Comparison of ENCODE assay signal across 1 cellular context in genomic region chr10:44300666-44301649, GRCh38.
A peak's percentile ranks its signal among the peaks of the same experiment; 100 is the strongest.
TF ChIP-seq lines count a peak whose summit lies in the region.

No MANE protein-coding gene starts in this region.

TF ChIP-seq in GM12878, 131 proteins besides CTCF, POLR2A, EP300 and RAD21 (continued from another document and continues in another):
- TF ChIP-seq, protein P1, sequence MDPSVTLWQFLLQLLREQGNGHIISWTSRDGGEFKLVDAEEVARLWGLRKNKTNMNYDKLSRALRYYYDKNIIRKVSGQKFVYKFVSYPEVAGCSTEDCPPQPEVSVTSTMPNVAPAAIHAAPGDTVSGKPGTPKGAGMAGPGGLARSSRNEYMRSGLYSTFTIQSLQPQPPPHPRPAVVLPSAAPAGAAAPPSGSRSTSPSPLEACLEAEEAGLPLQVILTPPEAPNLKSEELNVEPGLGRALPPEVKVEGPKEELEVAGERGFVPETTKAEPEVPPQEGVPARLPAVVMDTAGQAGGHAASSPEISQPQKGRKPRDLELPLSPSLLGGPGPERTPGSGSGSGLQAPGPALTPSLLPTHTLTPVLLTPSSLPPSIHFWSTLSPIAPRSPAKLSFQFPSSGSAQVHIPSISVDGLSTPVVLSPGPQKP (IDR thresholded peaks at IDR 0.05; ENCODE audit: low read depth, low read length): no peak
- TF ChIP-seq SRF (IDR thresholded peaks at IDR 0.05; ENCODE audit: low read depth in 2 of 2, low read length in 2 of 2): 0 out of 4 replicates have a peak, but pooled peaks of 1 of the 2 experiments have one; percentile 53
- TF ChIP-seq, protein P2, sequence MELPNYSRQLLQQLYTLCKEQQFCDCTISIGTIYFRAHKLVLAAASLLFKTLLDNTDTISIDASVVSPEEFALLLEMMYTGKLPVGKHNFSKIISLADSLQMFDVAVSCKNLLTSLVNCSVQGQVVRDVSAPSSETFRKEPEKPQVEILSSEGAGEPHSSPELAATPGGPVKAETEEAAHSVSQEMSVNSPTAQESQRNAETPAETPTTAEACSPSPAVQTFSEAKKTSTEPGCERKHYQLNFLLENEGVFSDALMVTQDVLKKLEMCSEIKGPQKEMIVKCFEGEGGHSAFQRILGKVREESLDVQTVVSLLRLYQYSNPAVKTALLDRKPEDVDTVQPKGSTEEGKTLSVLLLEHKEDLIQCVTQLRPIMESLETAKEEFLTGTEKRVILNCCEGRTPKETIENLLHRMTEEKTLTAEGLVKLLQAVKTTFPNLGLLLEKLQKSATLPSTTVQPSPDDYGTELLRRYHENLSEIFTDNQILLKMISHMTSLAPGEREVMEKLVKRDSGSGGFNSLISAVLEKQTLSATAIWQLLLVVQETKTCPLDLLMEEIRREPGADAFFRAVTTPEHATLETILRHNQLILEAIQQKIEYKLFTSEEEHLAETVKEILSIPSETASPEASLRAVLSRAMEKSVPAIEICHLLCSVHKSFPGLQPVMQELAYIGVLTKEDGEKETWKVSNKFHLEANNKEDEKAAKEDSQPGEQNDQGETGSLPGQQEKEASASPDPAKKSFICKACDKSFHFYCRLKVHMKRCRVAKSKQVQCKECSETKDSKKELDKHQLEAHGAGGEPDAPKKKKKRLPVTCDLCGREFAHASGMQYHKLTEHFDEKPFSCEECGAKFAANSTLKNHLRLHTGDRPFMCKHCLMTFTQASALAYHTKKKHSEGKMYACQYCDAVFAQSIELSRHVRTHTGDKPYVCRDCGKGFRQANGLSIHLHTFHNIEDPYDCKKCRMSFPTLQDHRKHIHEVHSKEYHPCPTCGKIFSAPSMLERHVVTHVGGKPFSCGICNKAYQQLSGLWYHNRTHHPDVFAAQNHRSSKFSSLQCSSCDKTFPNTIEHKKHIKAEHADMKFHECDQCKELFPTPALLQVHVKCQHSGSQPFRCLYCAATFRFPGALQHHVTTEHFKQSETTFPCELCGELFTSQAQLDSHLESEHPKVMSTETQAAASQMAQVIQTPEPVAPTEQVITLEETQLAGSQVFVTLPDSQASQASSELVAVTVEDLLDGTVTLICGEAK (IDR thresholded peaks at IDR 0.05; ENCODE audit: borderline replicate concordance): no peak
- TF ChIP-seq SUZ12 (IDR thresholded peaks at IDR 0.05; ENCODE audit: unreplicated experiment): no peak
- TF ChIP-seq BRCA1 (IDR thresholded peaks at IDR 0.05; ENCODE audit: low read depth, low read length): no peak
- TF ChIP-seq, protein P3, sequence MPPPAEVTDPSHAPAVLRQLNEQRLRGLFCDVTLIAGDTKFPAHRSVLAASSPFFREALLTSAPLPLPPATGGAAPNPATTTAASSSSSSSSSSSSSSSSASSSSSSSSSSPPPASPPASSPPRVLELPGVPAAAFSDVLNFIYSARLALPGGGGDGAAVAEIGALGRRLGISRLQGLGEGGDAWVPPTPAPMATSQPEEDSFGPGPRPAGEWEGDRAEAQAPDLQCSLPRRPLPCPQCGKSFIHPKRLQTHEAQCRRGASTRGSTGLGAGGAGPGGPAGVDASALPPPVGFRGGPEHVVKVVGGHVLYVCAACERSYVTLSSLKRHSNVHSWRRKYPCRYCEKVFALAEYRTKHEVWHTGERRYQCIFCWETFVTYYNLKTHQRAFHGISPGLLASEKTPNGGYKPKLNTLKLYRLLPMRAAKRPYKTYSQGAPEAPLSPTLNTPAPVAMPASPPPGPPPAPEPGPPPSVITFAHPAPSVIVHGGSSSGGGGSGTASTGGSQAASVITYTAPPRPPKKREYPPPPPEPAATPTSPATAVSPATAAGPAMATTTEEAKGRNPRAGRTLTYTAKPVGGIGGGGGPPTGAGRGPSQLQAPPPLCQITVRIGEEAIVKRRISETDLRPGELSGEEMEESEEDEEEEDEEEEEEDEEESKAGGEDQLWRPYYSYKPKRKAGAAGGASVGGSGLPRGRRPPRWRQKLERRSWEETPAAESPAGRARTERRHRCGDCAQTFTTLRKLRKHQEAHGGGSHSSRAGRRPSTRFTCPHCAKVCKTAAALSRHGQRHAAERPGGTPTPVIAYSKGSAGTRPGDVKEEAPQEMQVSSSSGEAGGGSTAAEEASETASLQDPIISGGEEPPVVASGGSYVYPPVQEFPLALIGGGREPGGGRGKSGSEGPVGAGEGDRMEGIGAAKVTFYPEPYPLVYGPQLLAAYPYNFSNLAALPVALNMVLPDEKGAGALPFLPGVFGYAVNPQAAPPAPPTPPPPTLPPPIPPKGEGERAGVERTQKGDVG (CRISPR knock-in tag; IDR thresholded peaks at IDR 0.05): no peak
- peak; percentile 78; the same call in 1 of the 2 replicates for TF ChIP-seq BACH1 (IDR thresholded peaks at IDR 0.05; ENCODE audit: borderline replicate concordance)
- TF ChIP-seq, protein P4, sequence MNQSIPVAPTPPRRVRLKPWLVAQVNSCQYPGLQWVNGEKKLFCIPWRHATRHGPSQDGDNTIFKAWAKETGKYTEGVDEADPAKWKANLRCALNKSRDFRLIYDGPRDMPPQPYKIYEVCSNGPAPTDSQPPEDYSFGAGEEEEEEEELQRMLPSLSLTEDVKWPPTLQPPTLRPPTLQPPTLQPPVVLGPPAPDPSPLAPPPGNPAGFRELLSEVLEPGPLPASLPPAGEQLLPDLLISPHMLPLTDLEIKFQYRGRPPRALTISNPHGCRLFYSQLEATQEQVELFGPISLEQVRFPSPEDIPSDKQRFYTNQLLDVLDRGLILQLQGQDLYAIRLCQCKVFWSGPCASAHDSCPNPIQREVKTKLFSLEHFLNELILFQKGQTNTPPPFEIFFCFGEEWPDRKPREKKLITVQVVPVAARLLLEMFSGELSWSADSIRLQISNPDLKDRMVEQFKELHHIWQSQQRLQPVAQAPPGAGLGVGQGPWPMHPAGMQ (IDR thresholded peaks at IDR 0.05; ENCODE audit: borderline replicate concordance): no peak
- TF ChIP-seq CBX3 (IDR thresholded peaks at IDR 0.05; ENCODE audit: borderline replicate concordance, low read depth): no peak
- no peak for TF ChIP-seq ZNF622 (IDR thresholded peaks at IDR 0.05)
- TF ChIP-seq POLR2AphosphoS5 (IDR thresholded peaks at IDR 0.05; ENCODE audit: low read length): no peak; the same call in 1 of the 2 replicates
- TF ChIP-seq IKZF2 (IDR thresholded peaks at IDR 0.05): peak; percentile 93 to 96
- TF ChIP-seq CEBPB (IDR thresholded peaks at IDR 0.05; ENCODE audit: borderline replicate concordance in 1 of 2, low read depth in 2 of 2, low read length in 2 of 2): peak in 1 of 2 experiments; percentile 76; a peak in 1 of 4 replicates
- peak; percentile 53; the same call in 1 of the 2 replicates for TF ChIP-seq SREBF1 (IDR thresholded peaks at IDR 0.05; ENCODE audit: low read length)
- no peak for TF ChIP-seq ZBTB11 (CRISPR knock-in tag; IDR thresholded peaks at IDR 0.05)
- TF ChIP-seq HDAC2 (IDR thresholded peaks at IDR 0.05): no peak
- TF ChIP-seq RELA (IDR thresholded peaks at IDR 0.05; ENCODE audit: borderline replicate concordance, partially characterized antibody): peak; percentile 48
- TF ChIP-seq NR2F1 (conservative IDR thresholded peaks at IDR 0.05): peak; percentile 79
- no peak for TF ChIP-seq SMC3 (IDR thresholded peaks at IDR 0.05; ENCODE audit: borderline replicate concordance, low read length)
- no peak for TF ChIP-seq FOXK2 (IDR thresholded peaks at IDR 0.05)
- peak; percentile 93 for TF ChIP-seq IKZF1 (conservative IDR thresholded peaks at IDR 0.05)
- no peak for TF ChIP-seq PAX8 (IDR thresholded peaks at IDR 0.05)
- no peak for TF ChIP-seq KDM1A (IDR thresholded peaks at IDR 0.05; ENCODE audit: borderline replicate concordance)
- TF ChIP-seq LARP7 (IDR thresholded peaks at IDR 0.05): no peak
- TF ChIP-seq EGR1 (IDR thresholded peaks at IDR 0.05; ENCODE audit: borderline replicate concordance in 1 of 2, low read depth in 2 of 2, low read length in 2 of 2): no peak
- TF ChIP-seq NKRF (conservative IDR thresholded peaks at IDR 0.05): no peak
- peak; percentile 85; the same call in 1 of the 2 replicates for TF ChIP-seq TCF3 (IDR thresholded peaks at IDR 0.05; ENCODE audit: borderline replicate concordance, insufficient read depth, low read depth, low read length)
- TF ChIP-seq, protein P5, sequence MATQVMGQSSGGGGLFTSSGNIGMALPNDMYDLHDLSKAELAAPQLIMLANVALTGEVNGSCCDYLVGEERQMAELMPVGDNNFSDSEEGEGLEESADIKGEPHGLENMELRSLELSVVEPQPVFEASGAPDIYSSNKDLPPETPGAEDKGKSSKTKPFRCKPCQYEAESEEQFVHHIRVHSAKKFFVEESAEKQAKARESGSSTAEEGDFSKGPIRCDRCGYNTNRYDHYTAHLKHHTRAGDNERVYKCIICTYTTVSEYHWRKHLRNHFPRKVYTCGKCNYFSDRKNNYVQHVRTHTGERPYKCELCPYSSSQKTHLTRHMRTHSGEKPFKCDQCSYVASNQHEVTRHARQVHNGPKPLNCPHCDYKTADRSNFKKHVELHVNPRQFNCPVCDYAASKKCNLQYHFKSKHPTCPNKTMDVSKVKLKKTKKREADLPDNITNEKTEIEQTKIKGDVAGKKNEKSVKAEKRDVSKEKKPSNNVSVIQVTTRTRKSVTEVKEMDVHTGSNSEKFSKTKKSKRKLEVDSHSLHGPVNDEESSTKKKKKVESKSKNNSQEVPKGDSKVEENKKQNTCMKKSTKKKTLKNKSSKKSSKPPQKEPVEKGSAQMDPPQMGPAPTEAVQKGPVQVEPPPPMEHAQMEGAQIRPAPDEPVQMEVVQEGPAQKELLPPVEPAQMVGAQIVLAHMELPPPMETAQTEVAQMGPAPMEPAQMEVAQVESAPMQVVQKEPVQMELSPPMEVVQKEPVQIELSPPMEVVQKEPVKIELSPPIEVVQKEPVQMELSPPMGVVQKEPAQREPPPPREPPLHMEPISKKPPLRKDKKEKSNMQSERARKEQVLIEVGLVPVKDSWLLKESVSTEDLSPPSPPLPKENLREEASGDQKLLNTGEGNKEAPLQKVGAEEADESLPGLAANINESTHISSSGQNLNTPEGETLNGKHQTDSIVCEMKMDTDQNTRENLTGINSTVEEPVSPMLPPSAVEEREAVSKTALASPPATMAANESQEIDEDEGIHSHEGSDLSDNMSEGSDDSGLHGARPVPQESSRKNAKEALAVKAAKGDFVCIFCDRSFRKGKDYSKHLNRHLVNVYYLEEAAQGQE (IDR thresholded peaks at IDR 0.05; ENCODE audit: low read depth, low read length): no peak
- 0 out of 2 replicates have a peak, but pooled peaks have one; percentile 24 for TF ChIP-seq SMARCA5 (IDR thresholded peaks at IDR 0.05)
- no peak for TF ChIP-seq CHD4 (IDR thresholded peaks at IDR 0.05)
- TF ChIP-seq HDAC6 (IDR thresholded peaks at IDR 0.05; ENCODE audit: unreplicated experiment): no peak
- no peak for TF ChIP-seq ZNF384 (IDR thresholded peaks at IDR 0.05; ENCODE audit: borderline replicate concordance, low read depth, low read length)
- TF ChIP-seq CHD1 (IDR thresholded peaks at IDR 0.05; ENCODE audit: low read depth, low read length): no peak
- no peak for TF ChIP-seq ZNF687 (IDR thresholded peaks at IDR 0.05)
- peak; percentile 92 for TF ChIP-seq CREM (IDR thresholded peaks at IDR 0.05; ENCODE audit: low read depth)
